ENCODE assay signal across 9 cellular contexts in genomic region chr3:52682016-52682415, GRCh38. TPM values are rescaled to one million over a fixed set of nuclear protein-coding genes. Genes with fewer than 3 reads are reported as not detected.
A peak's percentile ranks its signal among the peaks of the same experiment; 100 is the strongest.
DNase-seq lines count a peak whose midpoint lies in the region; ATAC-seq and TF ChIP-seq lines count a peak whose summit lies in the region.
"Had no signal": no experiment of that assay in that cellular context is flagged by ENCODE, and none has a peak within 500 bp of the region (broad histone marks: within the 10 kb centered on the region; RNA-seq: fewer than 3 reads in every experiment).

No MANE protein-coding gene starts in this region.

- peak; percentile 30; the same call in 1 of the 2 replicates for TF ChIP-seq CTCF in LNCAP (IDR thresholded peaks at IDR 0.05)
- TF ChIP-seq CTCF in body of pancreas (IDR thresholded peaks at IDR 0.05), result no peak
- TF ChIP-seq CTCF in left lung (IDR thresholded peaks at IDR 0.05), result no peak
- peak in 3 of 6 experiments; percentile 15 to 36 (median 20) for TF ChIP-seq CTCF in thyroid gland (IDR thresholded peaks at IDR 0.05)

- intact Hi-C loops in body of pancreas (cut with DNase I), result no loop called here
- intact Hi-C loops in left lung (cut with DNase I), result no loop called here
- intact Hi-C loops in thyroid gland (cut with DNase I), result loop anchor here (10.0 kb wide), 1 partner anchor 227 kb away; the partner anchor contains the start of genes NISCH and TNNC1

- no peak for ATAC-seq in body of pancreas
- ATAC-seq in left lung, result no peak
- no peak for ATAC-seq in GM19467 (IDR thresholded peaks at IDR 0.05; ENCODE audit: unreplicated experiment)

- no peaks in the 10 kb centered on the region for H3K27me3 ChIP-seq in body of pancreas
- no peaks in the 10 kb centered on the region for H3K27me3 ChIP-seq in left lung
- H3K27me3 ChIP-seq in thyroid gland, result no peaks in the 10 kb centered on the region

- H3K36me3 ChIP-seq in body of pancreas (replicated peaks in 1 of 2; ENCODE audit: insufficient read depth in 1 of 2, low read depth in 2 of 2) (peaks cover 8 to 16% of the 10 kb centered on the region in 2 donors), left lung (peaks cover 0 to 35% of the 10 kb centered on the region in 2 donors), thyroid gland (peaks cover 13 to 21% of the 10 kb centered on the region in 2 donors)

- H3K4me3 ChIP-seq in body of pancreas (no peak overlapping the region), left lung (peak overlapping the region in 1 of 2 donors; percentile 0), thyroid gland (replicated peaks in 1 of 3) (no peak overlapping the region)

- DNase-seq in DMS 273 (lab: John Stamatoyannopoulos, UW; ENCODE audit: unreplicated experiment) (peak; percentile 50), DMS 273 treated with DMSO at 0.1 percent for 48 hours (lab: John Stamatoyannopoulos, UW) (no peak), body of pancreas (peak in 3 of 4 donors; percentile 37 to 51 (median 44)), left lung (peak in 1 of 2 donors; percentile 37), thyroid gland (peak; percentile 41 to 47), NOMO-1 treated with DMSO at 0.1 percent for 48 hours (lab: John Stamatoyannopoulos, UW; ENCODE audit: unreplicated experiment) (no peak)

- H3K27ac ChIP-seq in body of pancreas, result peak overlapping the region in 2 of 4 donors; percentile 27 to 41
- peak overlapping the region; percentile 44 to 81 for H3K27ac ChIP-seq in left lung
- peak overlapping the region in 2 of 3 donors; percentile 27 to 31 for H3K27ac ChIP-seq in thyroid gland
- H3K27ac ChIP-seq: 22Rv1 had no signal

- TF ChIP-seq POLR2A in body of pancreas (IDR thresholded peaks at IDR 0.05), result no peak
- TF ChIP-seq POLR2A in thyroid gland (IDR thresholded peaks at IDR 0.05), result no peak

- H3K4me1 ChIP-seq in body of pancreas, result peaks cover 50% of the 10 kb centered on the region
- peaks cover 33 to 74% of the 10 kb centered on the region in 2 donors for H3K4me1 ChIP-seq in left lung
- H3K4me1 ChIP-seq in thyroid gland, result peaks cover 17 to 41% of the 10 kb centered on the region in 2 donors

- H3K9me3 ChIP-seq in body of pancreas, result peaks cover 0 to 4% (median 0%) of the 10 kb centered on the region in 3 donors
- no peaks in the 10 kb centered on the region for H3K9me3 ChIP-seq in left lung
- H3K9me3 ChIP-seq in thyroid gland, result no peaks in the 10 kb centered on the region

RNA-seq across cellular contexts. Expression of gene PBRM1, which starts 3.7 kb away (rescaled TPM):
- total RNA-seq in body of pancreas, result 10 to 100 TPM; 62.3 to 72.8 TPM
- 10 to 100 TPM; 63.0 to 79.8 TPM for total RNA-seq in left lung
- total RNA-seq in thyroid gland, result 100 to 1,000 TPM; 111 to 165 (median 125) TPM

RNA-seq across cellular contexts. Expression of gene GNL3, which starts 3.8 kb away (rescaled TPM):
- total RNA-seq in body of pancreas (100 to 1,000 TPM in 1 of 2 donors, 10 to 100 TPM in 1; 46.2 to 122 TPM), left lung (10 to 100 TPM; 44.5 to 74.7 TPM), thyroid gland (10 to 100 TPM; 39.2 to 68.4 (median 41.7) TPM)

RNA-seq across cellular contexts. Expression of gene GLT8D1, which starts 23.6 kb away (rescaled TPM):
- total RNA-seq in body of pancreas (10 to 100 TPM; 43.8 to 92.0 TPM), left lung (10 to 100 TPM; 46.9 to 58.6 TPM), thyroid gland (100 to 1,000 TPM in 3 of 4 donors, 10 to 100 TPM in 1; 97.8 to 145 (median 107) TPM)

RNA-seq across cellular contexts. Expression of gene SPCS1, which starts 23.9 kb away (rescaled TPM):
- total RNA-seq in body of pancreas, result 10 to 100 TPM; 33.0 to 59.9 TPM
- total RNA-seq in left lung, result 100 to 1,000 TPM in 1 of 2 donors, 10 to 100 TPM in 1; 94.5 to 102 TPM
- total RNA-seq in thyroid gland, result 100 to 1,000 TPM; 134 to 263 (median 185) TPM

Comparison
In these comparisons a context has a peak if more than half of its experiments do, and no peak if none do; other contexts are left out.
1. DNase-seq: peak in DMS 273 (single experiment), body of pancreas (3 of 4) and thyroid gland (2 of 2); none in DMS 273 treated with DMSO at 0.1 percent for 48 hours (single experiment) and NOMO-1 treated with DMSO at 0.1 percent for 48 hours (single experiment).